ENCODE assay signal across 8 cellular contexts in genomic region chr22:22111267-22111751, GRCh38.
DNase-seq lines count a peak whose midpoint lies in the region; ATAC-seq, FAIRE-seq and TF ChIP-seq lines count a peak whose summit lies in the region.

No MANE protein-coding gene starts in this region.

- DNase-seq in GM12891 (ENCODE audit: insufficient read length, low spot score) (peak; percentile 60), epithelial cell of prostate (ENCODE audit: low read depth, low spot score) (peak; percentile 95), stromal cell of bone marrow (ENCODE audit: low read depth) (peak; percentile 50), T1000 (lab: John Stamatoyannopoulos, UW) (no peak), OCI-M1 (lab: John Stamatoyannopoulos, UW) (no peak), putamen (ENCODE audit: low spot score) (no peak)

- no peak overlapping the region for H3K9ac ChIP-seq in HUES48 (ENCODE audit: low read depth, low read length)

- H3K27ac ChIP-seq in HUES48 (ENCODE audit: low read depth, low read length) (peak overlapping the region; percentile 75), epithelial cell of prostate (peak overlapping the region; percentile 98)

- no peaks in the 10 kb centered on the region for H3K9me3 ChIP-seq in HUES48 (ENCODE audit: control insufficient read depth, insufficient read depth, low read length)

- H3K27me3 ChIP-seq in HUES48 (ENCODE audit: control insufficient read depth, insufficient read depth, low read length) = peaks cover 63% of the 10 kb centered on the region

- H3K4me3 ChIP-seq in HUES48 (ENCODE audit: low read depth, low read length) = no peak overlapping the region

- H3K36me3 ChIP-seq in HUES48 (ENCODE audit: control insufficient read depth, insufficient read depth, low read length) = no peaks in the 10 kb centered on the region

- peak; percentile 58 for ATAC-seq in GM21576 (IDR thresholded peaks at IDR 0.05; ENCODE audit: unreplicated experiment)

- TF ChIP-seq POLR2A in GM12891 (IDR thresholded peaks at IDR 0.05; ENCODE audit: low read depth, low read length) = no peak

- no peak for FAIRE-seq in GM12891 (lab: Jason Lieb, UNC)

- peaks cover 5% of the 10 kb centered on the region for H3K4me1 ChIP-seq in HUES48 (ENCODE audit: control insufficient read depth, insufficient read depth, low read length)

TF ChIP-seq in GM12891, 5 proteins besides CTCF, POLR2A, EP300 and RAD21:
- peak; percentile 34; the same call in 1 of the 2 replicates for TF ChIP-seq SPI1 (IDR thresholded peaks at IDR 0.05; ENCODE audit: low read depth, low read length)
- TF ChIP-seq POU2F2 (IDR thresholded peaks at IDR 0.05; ENCODE audit: low read depth, low read length) = no peak; the same call in 1 of the 2 replicates
- TF ChIP-seq POLR2AphosphoS5 (IDR thresholded peaks at IDR 0.05; ENCODE audit: low read depth, low read length) = no peak
- peak; percentile 85 for TF ChIP-seq PAX5 (IDR thresholded peaks at IDR 0.05; ENCODE audit: insufficient read depth, low read length, severe bottlenecking)
- TF ChIP-seq TAF1 (IDR thresholded peaks at IDR 0.05; ENCODE audit: low read depth, low read length) = 0 out of 2 replicates have a peak, but pooled peaks have one; percentile 20

Comparison
In these comparisons a context has a peak if more than half of its experiments do, and no peak if none do; other contexts are left out.
1. DNase-seq: peak in GM12891 (single experiment), epithelial cell of prostate (single experiment) and stromal cell of bone marrow (single experiment); none in T1000 (single experiment), OCI-M1 (single experiment) and putamen (single experiment).